14 cellular contexts compared by ENCODE assay signal in genomic region chr12:76284816-76285750, GRCh38.
A peak's percentile ranks its signal among the peaks of the same experiment; 100 is the strongest.
DNase-seq lines count a peak whose midpoint lies in the region; TF ChIP-seq lines count a peak whose summit lies in the region.
"Had no signal": no experiment of that assay in that cellular context is flagged by ENCODE, and none has a peak within 500 bp of the region (broad histone marks: within the 10 kb centered on the region; RNA-seq: fewer than 3 reads in every experiment).

No MANE protein-coding gene starts in this region.

- peak overlapping the region; percentile 51 for H4K8ac ChIP-seq in mesenchymal stem cell (ENCODE audit: low read length)

- H4K91ac ChIP-seq in mesenchymal stem cell (ENCODE audit: low read length) = no peak overlapping the region

- no peaks in the 10 kb centered on the region for H3K79me1 ChIP-seq in mesenchymal stem cell (replicated peaks; ENCODE audit: low read length, poor library complexity, severe bottlenecking)

- H2AFZ ChIP-seq in mesenchymal stem cell (ENCODE audit: low read depth, low read length) = no peak overlapping the region

- H3K36me3 ChIP-seq in mesenchymal stem cell (ENCODE audit: control insufficient read depth in 1 of 2, insufficient read depth in 2 of 2, low read depth in 1 of 2, low read length in 2 of 2) (no peaks in the 10 kb centered on the region), vagina (no peaks in the 10 kb centered on the region)
- H3K36me3 ChIP-seq: gastroesophageal sphincter had no signal

- H3K4me1 ChIP-seq in mesenchymal stem cell (ENCODE audit: control insufficient read depth, insufficient read depth, low read depth, low read length) = peaks cover 4% of the 10 kb centered on the region
- no peaks in the 10 kb centered on the region for H3K4me1 ChIP-seq in vagina
- H3K4me1 ChIP-seq: gastroesophageal sphincter had no signal

- peak overlapping the region in 1 of 2 experiments; percentile 29 for H3K4ac ChIP-seq in mesenchymal stem cell (ENCODE audit: low read depth in 1 of 2, low read length in 2 of 2)

- TF ChIP-seq POLR2A in vagina (IDR thresholded peaks at IDR 0.05) = no peak

- WGBS in mesenchymal stem cell = 84% methylated on average over 5 of the region's 5 CpGs

- peak overlapping the region; percentile 48 to 55 for H3K18ac ChIP-seq in mesenchymal stem cell (ENCODE audit: low read depth in 1 of 2, low read length in 2 of 2)

- H3K9me3 ChIP-seq in mesenchymal stem cell (ENCODE audit: control insufficient read depth, low read length) (no peaks in the 10 kb centered on the region), vagina (no peaks in the 10 kb centered on the region)
- H3K9me3 ChIP-seq: gastroesophageal sphincter had no signal

- H3K27ac ChIP-seq in mesenchymal stem cell (ENCODE audit: low read length, poor library complexity, severe bottlenecking) = peak overlapping the region; percentile 87
- no peak overlapping the region for H3K27ac ChIP-seq in vagina
- H3K27ac ChIP-seq: gastroesophageal sphincter had no signal

- H3K14ac ChIP-seq in mesenchymal stem cell (ENCODE audit: low read length in 2 of 2) = no peak overlapping the region

- H3K27me3 ChIP-seq in mesenchymal stem cell (ENCODE audit: control insufficient read depth in 1 of 2, insufficient read depth in 1 of 2, low read length in 2 of 2) (no peaks in the 10 kb centered on the region), vagina (no peaks in the 10 kb centered on the region)
- H3K27me3 ChIP-seq: gastroesophageal sphincter had no signal

- H2BK15ac ChIP-seq in mesenchymal stem cell (ENCODE audit: low read depth, poor library complexity, severe bottlenecking) = no peak overlapping the region

- peak overlapping the region; percentile 79 for H2AK5ac ChIP-seq in mesenchymal stem cell (ENCODE audit: low read length, severe bottlenecking)

- H3K23ac ChIP-seq in mesenchymal stem cell (ENCODE audit: low read length in 2 of 2) = no peak overlapping the region

- H2BK5ac ChIP-seq in mesenchymal stem cell (ENCODE audit: low read depth, low read length, poor library complexity, severe bottlenecking) = peak overlapping the region; percentile 87

- peak overlapping the region in 1 of 2 experiments; percentile 77 for H2BK12ac ChIP-seq in mesenchymal stem cell (ENCODE audit: low read length in 2 of 2)

- intact Hi-C loops in vagina (cut with DNase I) = no loop called here

- H3K9ac ChIP-seq in mesenchymal stem cell (ENCODE audit: low read length) = no peak overlapping the region

- H2BK120ac ChIP-seq in mesenchymal stem cell (ENCODE audit: low read depth, low read length) = no peak overlapping the region

- H3K4me2 ChIP-seq in mesenchymal stem cell (ENCODE audit: low read length, poor library complexity, severe bottlenecking) = no peak overlapping the region

- H3K4me3 ChIP-seq in epithelial cell of proximal tubule (ENCODE audit: low read depth, low read length) = no peak overlapping the region
- no peak overlapping the region for H3K4me3 ChIP-seq in mesenchymal stem cell (ENCODE audit: insufficient read depth in 1 of 2, low read depth in 1 of 2, low read length in 2 of 2)
- H3K4me3 ChIP-seq in vagina = no peak overlapping the region
- H3K4me3 ChIP-seq: gastroesophageal sphincter had no signal

- DNase-seq in EH (ENCODE audit: low read depth) (peak; percentile 67), LoVo (ENCODE audit: low spot score) (peak; percentile 26), epithelial cell of proximal tubule (ENCODE audit: low read depth) (no peak), mesenchymal stem cell (peak; percentile 70), NCI-H1930 (lab: John Stamatoyannopoulos, UW) (no peak), vagina (ENCODE audit: extremely low spot score in 2 of 2) (no peak)
- DNase-seq in central memory CD4-positive, alpha-beta T cell = no peak
- DNase-seq in activated T-cell treated with anti-CD3 and anti-CD28 coated beads, Interleukin-2, amount 50 U/mL, for 1 hour = no peak
- DNase-seq: C1 segment of cervical spinal cord; DND-41; effector CD4-positive, alpha-beta T cell; NCI-H187 treated with DMSO at 0.1 percent for 48 hours; NCI-H69 had no signal

- TF ChIP-seq CTCF in epithelial cell of proximal tubule (conservative IDR thresholded peaks at IDR 0.05; ENCODE audit: low read depth, low read length) = peak; percentile 6
- TF ChIP-seq CTCF in vagina (IDR thresholded peaks at IDR 0.05) = no peak

Comparison
In these comparisons a context has a peak if more than half of its experiments do, and no peak if none do; other contexts are left out.
1. DNase-seq: peak in EH (single experiment), LoVo (single experiment) and mesenchymal stem cell (single experiment); none in epithelial cell of proximal tubule (single experiment), NCI-H1930 (0 of 2), central memory CD4-positive, alpha-beta T cell (single experiment), activated T-cell treated with anti-CD3 and anti-CD28 coated beads, Interleukin-2, amount 50 U/mL, for 1 hour (single experiment) and vagina (0 of 2).